Comparison of ENCODE assay signal across 8 cellular contexts in the genomic region with DNA sequence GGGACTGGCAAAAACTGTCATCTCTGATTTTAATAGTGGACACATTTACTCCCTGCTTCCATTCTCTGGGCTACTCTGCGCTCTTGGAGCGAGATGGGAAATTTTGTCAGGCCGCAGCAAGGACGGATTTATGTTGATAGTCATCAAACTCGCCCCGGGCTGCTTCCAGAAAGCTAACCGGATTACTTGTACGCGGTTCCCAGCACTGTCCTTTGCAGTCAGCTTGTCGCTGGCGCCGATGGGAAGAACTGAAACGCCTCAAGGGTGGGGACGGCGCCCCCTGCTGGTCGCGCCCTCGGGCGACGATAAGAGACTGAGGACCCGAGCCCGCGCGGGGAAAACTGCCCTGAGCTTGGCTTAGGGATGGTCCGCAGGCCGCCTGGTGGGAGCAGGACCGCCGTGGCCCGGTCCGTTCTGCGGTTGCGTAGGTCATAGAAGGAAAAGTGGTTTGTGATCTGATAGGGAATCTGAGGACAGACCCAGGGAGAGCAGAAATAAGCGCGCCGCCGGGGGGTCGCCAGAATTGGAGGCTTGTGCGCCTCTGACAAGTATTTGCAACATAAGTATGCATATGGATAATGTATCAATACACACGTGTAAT. TPM values are rescaled to one million over a fixed set of nuclear protein-coding genes. Genes with fewer than 3 reads are reported as not detected.
DNase-seq lines count a peak whose midpoint lies in the region; ATAC-seq, FAIRE-seq and TF ChIP-seq lines count a peak whose summit lies in the region.

No MANE protein-coding gene starts in this region.

- FAIRE-seq in HepG2 (lab: Jason Lieb, UNC), result peak; percentile 8

- under 1% methylated on average over 35 of the region's 39 CpGs for WGBS in HepG2 (ENCODE audit: low lambda C conversion rate)

- no peaks in the 10 kb centered on the region for H4K20me1 ChIP-seq in HepG2 (ENCODE audit: insufficient read depth, low read length)

- peaks cover 25% of the 10 kb centered on the region for H3K36me3 Mint-ChIP-seq in activated CD4-positive, alpha-beta T cell treated with anti-CD3 and anti-CD28 coated beads, Interleukin-2, amount 10 ng/mL, durations not matched to agents 24 days and 14 days (ENCODE audit: low read depth)

- peaks cover 15% of the 10 kb centered on the region for H3K79me2 ChIP-seq in HepG2 (ENCODE audit: insufficient read depth, low read length)

- ATAC-seq in HG03457 (IDR thresholded peaks at IDR 0.05; ENCODE audit: unreplicated experiment), result peak; percentile 36
- ATAC-seq in HepG2, result peak; percentile 93

- H3K4me3 ChIP-seq in HepG2 (replicated peaks in 1 of 3; ENCODE audit: insufficient read depth in 1 of 3, low read depth in 2 of 3, low read length in 3 of 3), result peak overlapping the region; percentile 71 to 100 (median 88)

- peak; percentile 99 for TF ChIP-seq CTCF in HepG2 (CRISPR knock-in tag; IDR thresholded peaks at IDR 0.05)

- H3K9me3 Mint-ChIP-seq in activated CD4-positive, alpha-beta T cell treated with anti-CD3 and anti-CD28 coated beads, Interleukin-2, amount 10 ng/mL, durations not matched to agents 24 days and 14 days, result no peaks in the 10 kb centered on the region

- intact Hi-C loops in activated CD4-positive, alpha-beta T cell treated with anti-CD3 and anti-CD28 coated beads, Interleukin-2, amount 10 ng/mL, durations not matched to agents 24 days and 14 days (cut with micrococcal nuclease), result loop anchor here (1.0 to 10.0 kb wide), 9 partner anchors 18 to 1299 kb away; partner anchors contain the start of gene ZNF184
- intact Hi-C loops in HepG2 (cut with micrococcal nuclease; ENCODE audit: unreplicated experiment), result loop anchor here (1.0 to 2.0 kb wide), 6 partner anchors 18 to 420 kb away; no protein-coding TSS in a partner anchor

- peak overlapping the region; percentile 96 for H3K9ac ChIP-seq in HepG2 (ENCODE audit: insufficient read depth, low read depth, low read length)

- peak; percentile 94 for DNase-seq in Ammon's horn (ENCODE audit: low spot score)
- peak; percentile 90 to 94 for DNase-seq in NCI-H524 (lab: John Stamatoyannopoulos, UW)
- DNase-seq in activated CD4-positive, alpha-beta T cell treated with anti-CD3 and anti-CD28 coated beads, Interleukin-2, amount 10 ng/mL, durations not matched to agents 24 days and 14 days, result peak; percentile 97
- DNase-seq in dermis blood vessel endothelial cell, result peak; percentile 95
- peak; percentile 91 for DNase-seq in HepG2 (ENCODE audit: low spot score)
- peak; percentile 91 to 92 for DNase-seq in stimulated activated CD4-positive, alpha-beta T cell treated with anti-CD3 and anti-CD28 coated beads, Interleukin-2, amount 100 ng/mL, for 24 hours

- no peak overlapping the region for H3K4me3 Mint-ChIP-seq in activated CD4-positive, alpha-beta T cell treated with anti-CD3 and anti-CD28 coated beads, Interleukin-2, amount 10 ng/mL, durations not matched to agents 24 days and 14 days

- BruUV-seq in HepG2 (replicated peaks; lab: Mats Ljungman, UMichigan), result no TSS peak

- peak; percentile 40 for TF ChIP-seq POLR2A in GM19193 (IDR thresholded peaks at IDR 0.05; ENCODE audit: extremely low read depth, insufficient read depth, insufficient read length)
- TF ChIP-seq POLR2A in HepG2 (IDR thresholded peaks at IDR 0.05; ENCODE audit: insufficient read depth in 1 of 2, low read depth in 2 of 2, low read length in 2 of 2), result no peak

- in situ Hi-C loops in HepG2 (cut with HindIII; ENCODE audit: extremely low pct_ligation_motif_present, low pct_unique_long_range_greater_than_20kb), result no loop called here

- H3K27ac ChIP-seq in HepG2 (ENCODE audit: extremely low read length, insufficient read depth, low read length), result peak overlapping the region; percentile 80

- CTCF ChIA-PET in HepG2 (lab: Yijun Ruan, JAX; ENCODE audit: low intra/inter-chr PET ratio, low total read pairs), result interaction anchor here (0.9 to 2.9 kb wide), 4 partner anchors 20 to 254 kb away, joined by 4 to 27 read pairs (median 13); partner anchors contain the start of gene ZNF322

- TF ChIP-seq EP300 in HepG2 (IDR thresholded peaks at IDR 0.05; ENCODE audit: low read depth in 2 of 2, low read length in 2 of 2) (peak in 1 of 2 experiments; percentile 29; a peak in 1 of 4 replicates), HepG2 (CRISPR knock-in tag; IDR thresholded peaks at IDR 0.05; ENCODE audit: borderline replicate concordance) (0 out of 2 replicates have a peak, but pooled peaks have one; percentile 16)

- TF ChIP-seq RAD21 in HepG2 (CRISPR knock-in tag; IDR thresholded peaks at IDR 0.05), result peak; percentile 92

- H3K4me1 Mint-ChIP-seq in activated CD4-positive, alpha-beta T cell treated with anti-CD3 and anti-CD28 coated beads, Interleukin-2, amount 10 ng/mL, durations not matched to agents 24 days and 14 days, result peaks cover 31% of the 10 kb centered on the region

- POLR2A ChIA-PET in HepG2 (lab: Yijun Ruan, JAX), result interaction anchor here (1.0 to 2.1 kb wide), 10 partner anchors 19 to 1212 kb away, joined by 3 to 12 read pairs (median 6); a partner anchor contains a TSS

- H3K4me1 ChIP-seq in HepG2 (ENCODE audit: insufficient read depth, low read length), result peaks cover 31% of the 10 kb centered on the region

- H3K4me2 ChIP-seq in HepG2 (ENCODE audit: low read depth, low read length), result peak overlapping the region; percentile 87

- peaks cover 4 to 19% of the 10 kb centered on the region in 2 experiments for H3K36me3 ChIP-seq in HepG2 (replicated peaks in 1 of 2; ENCODE audit: control insufficient read depth in 1 of 2, insufficient read depth in 2 of 2, low read length in 2 of 2)

- no peaks in the 10 kb centered on the region for H3K9me3 ChIP-seq in HepG2 (ENCODE audit: low read length)

- H2AFZ ChIP-seq in HepG2 (ENCODE audit: low read length), result peak overlapping the region; percentile 56

- no peaks in the 10 kb centered on the region; a peak in 1 of 5 replicates for H3K27me3 ChIP-seq in HepG2 (ENCODE audit: control insufficient read depth in 1 of 2, insufficient read depth in 2 of 2, low read length in 2 of 2)

- H3K27me3 Mint-ChIP-seq in activated CD4-positive, alpha-beta T cell treated with anti-CD3 and anti-CD28 coated beads, Interleukin-2, amount 10 ng/mL, durations not matched to agents 24 days and 14 days, result peaks cover 37% of the 10 kb centered on the region

- no peak overlapping the region for H3K27ac Mint-ChIP-seq in activated CD4-positive, alpha-beta T cell treated with anti-CD3 and anti-CD28 coated beads, Interleukin-2, amount 10 ng/mL, durations not matched to agents 24 days and 14 days

RNA-seq across cellular contexts. Expression of gene ABT1, which starts 1.0 kb away (rescaled TPM):
- 31.9 and 32.1 TPM in 2 replicates for total RNA-seq in activated CD4-positive, alpha-beta T cell treated with anti-CD3 and anti-CD28 coated beads, Interleukin-2, amount 10 ng/mL, durations not matched to agents 24 days and 14 days
- total RNA-seq in dermis blood vessel endothelial cell, result 18.7 and 22.0 TPM in 2 replicates
- total RNA-seq in HepG2 (2016; rRNA removed; fragmentation: Illumina TruSeq; extraction: Trizol), result 38.4 and 50.8 TPM in 2 replicates
- 6.2 and 6.4 TPM in 2 replicates for total RNA-seq in HepG2 (2016; cell fraction: cytosol; rRNA removed; fragmentation: Illumina TruSeq; extraction: Trizol; ENCODE audit: low read depth)
- total RNA-seq in HepG2 (2016; cell fraction: insoluble cytoplasmic fraction; rRNA removed; fragmentation: Illumina TruSeq; extraction: Trizol), result 39.5 and 50.0 TPM in 2 replicates
- 18.4 and 20.2 TPM in 2 replicates for total RNA-seq in HepG2 (2016; cell fraction: membrane; rRNA removed; fragmentation: Illumina TruSeq; extraction: Trizol)
- 17.8 and 18.7 TPM in 2 replicates for total RNA-seq in HepG2 (2016; cell fraction: nucleus; rRNA removed; fragmentation: Illumina TruSeq; extraction: Trizol)
- 37.4 and 38.4 TPM in 2 replicates for polyA plus RNA-seq in HepG2 (2011; rRNA removed)
- polyA plus RNA-seq in HepG2 (2011; cell fraction: cytosol; rRNA removed), result 33.8 and 41.1 TPM in 2 replicates
- 18.1 and 19.0 TPM in 2 replicates for polyA plus RNA-seq in HepG2 (2011; cell fraction: nucleus; rRNA removed)
- 15.8 and 17.3 TPM in 2 replicates for polyA plus RNA-seq in HepG2 (2012)
- 5.3 and 6.1 TPM in 2 replicates for polyA plus RNA-seq in HepG2 (2016; cell fraction: cytosol; fragmentation: Illumina TruSeq; extraction: Trizol; ENCODE audit: low read depth)
- polyA plus RNA-seq in HepG2 (2016; cell fraction: insoluble cytoplasmic fraction; fragmentation: Illumina TruSeq; extraction: Trizol; ENCODE audit: low read depth), result 49.1 and 55.1 TPM in 2 replicates
- polyA plus RNA-seq in HepG2 (2016; cell fraction: membrane; fragmentation: Illumina TruSeq; extraction: Trizol; ENCODE audit: low read depth), result 14.0 and 15.3 TPM in 2 replicates
- 23.9 and 25.0 TPM in 2 replicates for polyA plus RNA-seq in HepG2 (2016; cell fraction: nucleus; fragmentation: Illumina TruSeq; extraction: Trizol; ENCODE audit: insufficient read depth, low read depth)
- 20.6 and 39.2 TPM in 2 replicates for polyA minus RNA-seq in HepG2 (2011; rRNA and poly(A)+ RNA removed; ENCODE audit: low replicate concordance)
- 13.6 and 14.0 TPM in 2 replicates for polyA minus RNA-seq in HepG2 (2011; cell fraction: cytosol; rRNA and poly(A)+ RNA removed)
- polyA minus RNA-seq in HepG2 (2011; cell fraction: nucleus; rRNA and poly(A)+ RNA removed), result 31.2 and 33.4 TPM in 2 replicates

RNA-seq across cellular contexts. Expression of gene HMGN4, which starts 57.6 kb away (rescaled TPM):
- 81.6 and 83.4 TPM in 2 replicates for total RNA-seq in activated CD4-positive, alpha-beta T cell treated with anti-CD3 and anti-CD28 coated beads, Interleukin-2, amount 10 ng/mL, durations not matched to agents 24 days and 14 days
- total RNA-seq in dermis blood vessel endothelial cell (60.4 and 78.7 TPM in 2 replicates), HepG2 (2016; rRNA removed; fragmentation: Illumina TruSeq; extraction: Trizol) (52.1 and 79.1 TPM in 2 replicates)
- total RNA-seq in HepG2 (2016; cell fraction: cytosol; rRNA removed; fragmentation: Illumina TruSeq; extraction: Trizol; ENCODE audit: low read depth), result 14.1 and 14.2 TPM in 2 replicates
- total RNA-seq in HepG2 (2016; cell fraction: insoluble cytoplasmic fraction; rRNA removed; fragmentation: Illumina TruSeq; extraction: Trizol), result 57.3 and 82.0 TPM in 2 replicates
- total RNA-seq in HepG2 (2016; cell fraction: membrane; rRNA removed; fragmentation: Illumina TruSeq; extraction: Trizol), result 39.7 and 45.8 TPM in 2 replicates
- total RNA-seq in HepG2 (2016; cell fraction: nucleus; rRNA removed; fragmentation: Illumina TruSeq; extraction: Trizol), result 25.0 and 25.1 TPM in 2 replicates
- polyA plus RNA-seq in HepG2 (2011; rRNA removed), result 35.2 and 39.9 TPM in 2 replicates
- 30.0 and 36.6 TPM in 2 replicates for polyA plus RNA-seq in HepG2 (2011; cell fraction: cytosol; rRNA removed)
- 17.1 and 20.4 TPM in 2 replicates for polyA plus RNA-seq in HepG2 (2011; cell fraction: nucleus; rRNA removed)
- 43.4 and 46.6 TPM in 2 replicates for polyA plus RNA-seq in HepG2 (2012)
- polyA plus RNA-seq in HepG2 (2016; cell fraction: cytosol; fragmentation: Illumina TruSeq; extraction: Trizol; ENCODE audit: low read depth), result 7.3 and 12.1 TPM in 2 replicates
- polyA plus RNA-seq in HepG2 (2016; cell fraction: insoluble cytoplasmic fraction; fragmentation: Illumina TruSeq; extraction: Trizol; ENCODE audit: low read depth), result 70.8 and 81.5 TPM in 2 replicates
- 23.8 and 31.2 TPM in 2 replicates for polyA plus RNA-seq in HepG2 (2016; cell fraction: membrane; fragmentation: Illumina TruSeq; extraction: Trizol; ENCODE audit: low read depth)
- 36.5 and 38.4 TPM in 2 replicates for polyA plus RNA-seq in HepG2 (2016; cell fraction: nucleus; fragmentation: Illumina TruSeq; extraction: Trizol; ENCODE audit: insufficient read depth, low read depth)
- polyA minus RNA-seq in HepG2 (2011; rRNA and poly(A)+ RNA removed; ENCODE audit: low replicate concordance), result 13.7 and 15.1 TPM in 2 replicates
- 19.8 and 21.2 TPM in 2 replicates for polyA minus RNA-seq in HepG2 (2011; cell fraction: cytosol; rRNA and poly(A)+ RNA removed)
- polyA minus RNA-seq in HepG2 (2011; cell fraction: nucleus; rRNA and poly(A)+ RNA removed), result 6.7 and 13.2 TPM in 2 replicates

Comparison
In these comparisons a context has a peak if more than half of its experiments do, and no peak if none do; other contexts are left out.
1. Peak in every context shown above with its lines: DNase-seq, ATAC-seq, H3K4me3 ChIP-seq and H3K27ac ChIP-seq.